Comparison of ENCODE assay signal across 20 cellular contexts in genomic region chr6:20948531-20948930, GRCh38.
"Had no signal": no experiment of that assay in that cellular context is flagged by ENCODE, and none has a peak within 500 bp of the region (broad histone marks: within the 10 kb centered on the region; RNA-seq: fewer than 3 reads in every experiment).

No MANE protein-coding gene starts in this region.

- H3K27me3 Mint-ChIP-seq: activated CD4-positive, alpha-beta T cell treated with anti-CD3 and anti-CD28 coated beads, Interleukin-2, amount 10 ng/mL, durations not matched to agents 7 days and 5 days; activated naive CD8-positive, alpha-beta T cell; memory B cell; naive thymus-derived CD4-positive, alpha-beta T cell; stimulated activated naive CD8-positive, alpha-beta T cell treated with anti-CD3 and anti-CD28 coated beads, Interleukin-15, amount 100 ng/mL, for 72 hours; type B pancreatic cell had no signal

- H3K4me3 Mint-ChIP-seq: activated CD4-positive, alpha-beta T cell treated with anti-CD3 and anti-CD28 coated beads, Interleukin-2, amount 10 ng/mL, durations not matched to agents 7 days and 5 days; activated naive CD8-positive, alpha-beta T cell; memory B cell; naive thymus-derived CD4-positive, alpha-beta T cell; stimulated activated naive CD8-positive, alpha-beta T cell treated with anti-CD3 and anti-CD28 coated beads, Interleukin-15, amount 100 ng/mL, for 72 hours; type B pancreatic cell had no signal

- H3K4me1 Mint-ChIP-seq: memory B cell; stimulated activated naive CD8-positive, alpha-beta T cell treated with anti-CD3 and anti-CD28 coated beads, Interleukin-15, amount 100 ng/mL, for 72 hours had no signal

- H3K9me3 Mint-ChIP-seq: type B pancreatic cell had no signal

- H3K27ac Mint-ChIP-seq: activated CD4-positive, alpha-beta T cell treated with anti-CD3 and anti-CD28 coated beads, Interleukin-2, amount 10 ng/mL, durations not matched to agents 7 days and 5 days; activated naive CD8-positive, alpha-beta T cell; memory B cell; naive thymus-derived CD4-positive, alpha-beta T cell; stimulated activated naive CD8-positive, alpha-beta T cell treated with anti-CD3 and anti-CD28 coated beads, Interleukin-15, amount 100 ng/mL, for 72 hours; type B pancreatic cell had no signal

- DNase-seq: activated CD4-positive, alpha-beta T cell treated with anti-CD3 and anti-CD28 coated beads, Interleukin-2, amount 10 ng/mL, durations not matched to agents 7 days and 5 days; activated CD8-positive, alpha-beta memory T cell treated with anti-CD3 and anti-CD28 coated beads for 24 hours; activated gamma-delta T cell treated with Interleukin-2 at 50 U/mL for 16 hours; amygdala; body of pancreas; central memory CD4-positive, alpha-beta T cell; colonic mucosa; effector CD8-positive, alpha-beta T cell; foreskin keratinocyte; glutamatergic neuron; hypothalamus; kidney; left ventricle myocardium superior; mucosa of descending colon; naive thymus-derived CD4-positive, alpha-beta T cell; stimulated activated CD4-positive, alpha-beta T cell treated with anti-CD3 and anti-CD28 coated beads, Interleukin-1b, Interleukin-23, amount 100 ng/mL, for 48 hours; stimulated activated naive CD8-positive, alpha-beta T cell treated with anti-CD3 and anti-CD28 coated beads, Interleukin-15, amount 100 ng/mL, for 72 hours had no signal

- ATAC-seq: body of pancreas; foreskin keratinocyte; left ventricle myocardium superior; mucosa of descending colon; naive thymus-derived CD4-positive, alpha-beta T cell; stimulated activated naive CD8-positive, alpha-beta T cell treated with anti-CD3 and anti-CD28 coated beads, Interleukin-15, amount 100 ng/mL, for 72 hours had no signal
